8 cellular contexts compared by ENCODE assay signal in the genomic region with DNA sequence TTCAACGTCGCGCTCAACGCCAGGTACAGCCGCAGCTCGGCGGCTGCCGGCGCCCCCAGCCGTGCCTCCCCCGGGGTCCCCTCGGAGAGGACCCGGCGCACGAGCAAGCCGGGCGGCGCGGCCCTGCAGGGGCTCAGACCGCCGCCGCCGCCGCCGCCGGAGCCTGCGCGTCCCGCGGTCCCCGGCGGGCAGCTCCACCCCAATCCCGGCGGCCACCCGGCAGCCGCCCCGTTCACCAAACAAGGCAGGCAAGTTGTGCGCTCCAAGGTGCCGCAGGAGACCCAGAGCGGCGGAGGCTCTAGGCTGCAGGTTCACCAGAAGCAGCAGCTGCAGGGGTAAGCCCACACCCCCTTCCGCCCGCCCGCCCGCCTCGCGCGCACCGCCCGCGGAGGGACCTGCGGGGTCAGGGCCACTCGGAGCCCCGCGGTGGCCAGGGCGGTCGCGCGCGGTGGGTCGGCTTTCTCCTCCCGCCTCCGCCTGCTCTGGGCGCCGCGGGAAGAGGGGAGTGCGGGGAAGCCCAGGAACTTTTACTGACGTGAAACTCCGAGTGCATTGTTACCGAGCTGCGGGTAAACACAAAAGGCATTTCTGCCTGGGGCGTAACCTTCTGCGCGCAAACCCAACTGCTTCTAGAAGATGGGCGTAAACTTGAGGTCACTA. TPM values are rescaled to one million over a fixed set of nuclear protein-coding genes. Genes with fewer than 3 reads are reported as not detected.
A peak's percentile ranks its signal among the peaks of the same experiment; 100 is the strongest.
DNase-seq lines count a peak whose midpoint lies in the region; FAIRE-seq and TF ChIP-seq lines count a peak whose summit lies in the region.

No MANE protein-coding gene starts in this region.

- CTCF ChIA-PET in HEK293T (lab: Yijun Ruan, JAX) = no interaction called here

- H4K20me1 ChIP-seq in OCI-LY1 (ENCODE audit: insufficient read depth, low read length) = no peaks in the 10 kb centered on the region

- TF ChIP-seq POLR2A in GM12891 (IDR thresholded peaks at IDR 0.05; ENCODE audit: low read depth, low read length) = no peak

- peak; percentile 41 for DNase-seq in GM12891 (ENCODE audit: insufficient read length, low spot score)
- peak; percentile 52 for DNase-seq in HEK293T (ENCODE audit: extremely low spot score)
- DNase-seq in astrocyte of the cerebellum (ENCODE audit: low read depth) = peak; percentile 28
- peak; percentile 32 for DNase-seq in small intestine
- DNase-seq in mesenteric fat pad (ENCODE audit: low spot score) = no peak
- DNase-seq in GM19240 (ENCODE audit: insufficient read length, low spot score) = no peak

- H3K27ac ChIP-seq in OCI-LY1 (ENCODE audit: low read depth, low read length, poor library complexity, severe bottlenecking) = peak overlapping the region; percentile 83
- H3K27ac ChIP-seq in small intestine (ENCODE audit: low read depth in 1 of 2, low read length in 1 of 2) = no peak overlapping the region

- H3K4me3 ChIP-seq in OCI-LY1 (ENCODE audit: low read depth, low read length, poor library complexity, severe bottlenecking) (peak overlapping the region; percentile 89), astrocyte of the cerebellum (ENCODE audit: low read depth, low read length) (peak overlapping the region; percentile 61), iPS-18c (ENCODE audit: insufficient read depth, low read depth, low read length) (peak overlapping the region; percentile 78), small intestine (ENCODE audit: low read depth in 1 of 2, low read length in 2 of 2) (peak overlapping the region; percentile 59 to 66)

- H3K9me2 ChIP-seq in OCI-LY1 (ENCODE audit: low read depth, low read length) = no peaks in the 10 kb centered on the region

- no peak for FAIRE-seq in GM12891 (lab: Jason Lieb, UNC)
- no peak for FAIRE-seq in small intestine (lab: Jason Lieb, UNC)

- H3K27me3 ChIP-seq in OCI-LY1 (ENCODE audit: insufficient read depth, low read length) (no peaks in the 10 kb centered on the region), small intestine (ENCODE audit: control insufficient read depth in 2 of 2, insufficient read depth in 2 of 2, low read length in 2 of 2) (peaks cover 0 to 2% of the 10 kb centered on the region in 2 donors)

- peaks cover 47% of the 10 kb centered on the region for H3K79me2 ChIP-seq in OCI-LY1 (ENCODE audit: insufficient read depth, low read length)

- in situ Hi-C loops in astrocyte of the cerebellum (cut with HindIII; ENCODE audit: low sequenced_read_pairs) = no loop called here

- POLR2A ChIA-PET in HEK293T (lab: Yijun Ruan, JAX) = interaction anchor here (1.1 kb wide), 2 partner anchors 14 to 125 kb away, joined by 3 read pairs; no protein-coding TSS in a partner anchor

- H3K9ac ChIP-seq in OCI-LY1 (ENCODE audit: low read length) = peak overlapping the region; percentile 78

- 0 out of 2 replicates have a peak, but pooled peaks cover 4% of the 10 kb centered on the region for H3F3A ChIP-seq in OCI-LY1 (ENCODE audit: insufficient read depth, low read length)

- peaks cover 39% of the 10 kb centered on the region for H3K36me3 ChIP-seq in OCI-LY1 (ENCODE audit: insufficient read depth, low read length)
- no peaks in the 10 kb centered on the region for H3K36me3 ChIP-seq in small intestine (ENCODE audit: control insufficient read depth in 2 of 2, insufficient read depth in 2 of 2, low read length in 2 of 2)

- WGBS in small intestine, 3 donors = 0 to 1% (median 1%) methylated on average over 34 to 75 of the region's 75 CpGs

- no peak for TF ChIP-seq CTCF in OCI-LY1 (IDR thresholded peaks at IDR 0.05; ENCODE audit: low read length)
- TF ChIP-seq CTCF in astrocyte of the cerebellum (IDR thresholded peaks at IDR 0.05; ENCODE audit: low read depth, low read length, missing control alignments) = no peak

- H3K9me3 ChIP-seq in OCI-LY1 (ENCODE audit: low read length) = no peaks in the 10 kb centered on the region
- H3K9me3 ChIP-seq in iPS-18c (ENCODE audit: control insufficient read depth, insufficient read depth, low read length) = no peaks in the 10 kb centered on the region
- no peaks in the 10 kb centered on the region for H3K9me3 ChIP-seq in small intestine (ENCODE audit: control insufficient read depth, low read depth)

- no peak overlapping the region for H2AFZ ChIP-seq in OCI-LY1 (ENCODE audit: low read length)

- peaks cover 64% of the 10 kb centered on the region for H3K4me1 ChIP-seq in OCI-LY1 (ENCODE audit: insufficient read depth, low read length, severe bottlenecking)
- no peaks in the 10 kb centered on the region for H3K4me1 ChIP-seq in small intestine (ENCODE audit: control insufficient read depth in 2 of 2, insufficient read depth in 1 of 2, low read depth in 1 of 2, low read length in 1 of 2)

- H3K4me2 ChIP-seq in OCI-LY1 (ENCODE audit: low read length) = peak overlapping the region; percentile 80

TF ChIP-seq in GM12891, 5 proteins besides CTCF, POLR2A, EP300 and RAD21:
- no peak for TF ChIP-seq SPI1 (IDR thresholded peaks at IDR 0.05; ENCODE audit: low read depth, low read length)

TF ChIP-seq in HEK293T, 16 proteins besides CTCF, POLR2A, EP300 and RAD21:
- no peak for TF ChIP-seq FOXA1 (IDR thresholded peaks at IDR 0.05)
- no peak for TF ChIP-seq ZNF384 (IDR thresholded peaks at IDR 0.05)
- no peak for TF ChIP-seq SUZ12 (IDR thresholded peaks at IDR 0.05)
- TF ChIP-seq ELF4 (IDR thresholded peaks at IDR 0.05) = no peak
- TF ChIP-seq FOXM1 (IDR thresholded peaks at IDR 0.05; ENCODE audit: borderline replicate concordance) = no peak
- TF ChIP-seq SP1 (IDR thresholded peaks at IDR 0.05) = no peak
- TF ChIP-seq NFRKB (IDR thresholded peaks at IDR 0.05) = no peak
- TF ChIP-seq LEF1 (IDR thresholded peaks at IDR 0.05; ENCODE audit: borderline replicate concordance) = no peak
- TF ChIP-seq HDGF (IDR thresholded peaks at IDR 0.05; ENCODE audit: borderline replicate concordance) = no peak
- TF ChIP-seq CTBP1 (IDR thresholded peaks at IDR 0.05; ENCODE audit: borderline replicate concordance) = no peak
- TF ChIP-seq, protein P1, sequence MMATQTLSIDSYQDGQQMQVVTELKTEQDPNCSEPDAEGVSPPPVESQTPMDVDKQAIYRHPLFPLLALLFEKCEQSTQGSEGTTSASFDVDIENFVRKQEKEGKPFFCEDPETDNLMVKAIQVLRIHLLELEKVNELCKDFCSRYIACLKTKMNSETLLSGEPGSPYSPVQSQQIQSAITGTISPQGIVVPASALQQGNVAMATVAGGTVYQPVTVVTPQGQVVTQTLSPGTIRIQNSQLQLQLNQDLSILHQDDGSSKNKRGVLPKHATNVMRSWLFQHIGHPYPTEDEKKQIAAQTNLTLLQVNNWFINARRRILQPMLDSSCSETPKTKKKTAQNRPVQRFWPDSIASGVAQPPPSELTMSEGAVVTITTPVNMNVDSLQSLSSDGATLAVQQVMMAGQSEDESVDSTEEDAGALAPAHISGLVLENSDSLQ (IDR thresholded peaks at IDR 0.05) = no peak
- no peak for TF ChIP-seq L3MBTL2 (conservative IDR thresholded peaks at IDR 0.05)
- TF ChIP-seq ARNT (IDR thresholded peaks at IDR 0.05) = no peak
TF ChIP-seq in HEK293T: peak in this region for 0.

RNA-seq across cellular contexts. Expression of gene LTBP1, which starts 0.9 kb away (rescaled TPM):
- 0.46 TPM for polyA plus RNA-seq in GM12891 (2012; ENCODE audit: low read depth, missing spikeins)
- 10 to 100 TPM in 1 of 3 donors, 1 to 10 TPM in 1, under 1 TPM in 1; 0.67 to 12.1 (median 2.4) TPM for polyA plus RNA-seq in small intestine
- 15.4 TPM for total RNA-seq in mesenteric fat pad

Comparison
In these comparisons a context has a peak if more than half of its experiments do, and no peak if none do; other contexts are left out.
1. DNase-seq: peak in GM12891 (single experiment), HEK293T (single experiment), astrocyte of the cerebellum (single experiment) and small intestine (single experiment); none in mesenteric fat pad (single experiment) and GM19240 (single experiment).
2. Peak in every context shown above with its lines, with median percentiles within 50 percentile points of each other: H3K4me3 ChIP-seq.